16 cellular contexts compared by ENCODE assay signal in genomic region chr2:217629347-217629746, GRCh38.
A peak's percentile ranks its signal among the peaks of the same experiment; 100 is the strongest.
DNase-seq lines count a peak whose midpoint lies in the region; ATAC-seq and TF ChIP-seq lines count a peak whose summit lies in the region.
"Had no signal": no experiment of that assay in that cellular context is flagged by ENCODE, and none has a peak within 500 bp of the region (broad histone marks: within the 10 kb centered on the region; RNA-seq: fewer than 3 reads in every experiment).

No MANE protein-coding gene starts in this region.

- no peaks in the 10 kb centered on the region for H3K9me3 ChIP-seq in prostate gland
- H3K9me3 ChIP-seq: BLaER1 treated with 17β-estradiol and CSF1 and Interleukin-3, amounts not matched to agents 10 nM and 100 nM; HAP-1 had no signal

- peak overlapping the region; percentile 8 to 26 for H3K27ac ChIP-seq in prostate gland
- H3K27ac ChIP-seq: BLaER1 treated with 17β-estradiol and CSF1 and Interleukin-3, amounts not matched to agents 10 nM and 100 nM; GM23248 had no signal

- DNase-seq in prostate gland (ENCODE audit: low spot score), result no peak
- DNase-seq in stimulated activated CD4-positive, alpha-beta T cell treated with anti-CD3 and anti-CD28 coated beads, Interleukin-15, amount 100 ng/mL, for 24 hours, result no peak
- DNase-seq: Calu3; CD8-positive, alpha-beta T cell; DMS79 treated with DMSO at 0.1 percent for 48 hours; GF-D8; GM23248 had no signal

- H3K4me1 ChIP-seq in prostate gland (replicated peaks), result no peaks in the 10 kb centered on the region
- H3K4me1 ChIP-seq: BLaER1 treated with 17β-estradiol and CSF1 and Interleukin-3, amounts not matched to agents 10 nM and 100 nM; HAP-1 had no signal

- ATAC-seq in GM21825 (IDR thresholded peaks at IDR 0.05; ENCODE audit: unreplicated experiment) (no peak), HG03039 (IDR thresholded peaks at IDR 0.05; ENCODE audit: unreplicated experiment) (no peak), SK-N-SH treated with all-trans-retinoic acid at 6 μM for 48 hours (no peak)
- ATAC-seq: CD8-positive, alpha-beta T cell had no signal

- H3K36me3 Mint-ChIP-seq in brain, result no peaks in the 10 kb centered on the region
- H3K36me3 Mint-ChIP-seq in nephron (ENCODE audit: low read depth), result no peaks in the 10 kb centered on the region
- H3K36me3 Mint-ChIP-seq: CD8-positive, alpha-beta T cell; IgD-negative memory B cell had no signal

- no peaks in the 10 kb centered on the region for H3K27me3 ChIP-seq in prostate gland (replicated peaks; ENCODE audit: insufficient read depth)
- H3K27me3 ChIP-seq: BLaER1 treated with 17β-estradiol and CSF1 and Interleukin-3, amounts not matched to agents 10 nM and 100 nM had no signal

- H3K36me3 ChIP-seq in prostate gland, result no peaks in the 10 kb centered on the region
- H3K36me3 ChIP-seq: BLaER1 treated with 17β-estradiol and CSF1 and Interleukin-3, amounts not matched to agents 10 nM and 100 nM; HAP-1 had no signal

- H3K4me1 Mint-ChIP-seq in brain (peaks cover 70% of the 10 kb centered on the region), nephron (peaks cover 79% of the 10 kb centered on the region)
- H3K4me1 Mint-ChIP-seq: B cell, IgD-negative memory B cell had no signal

- TF ChIP-seq CTCF in brain (conservative IDR thresholded peaks at IDR 0.05) (no peak), nephron (IDR thresholded peaks at IDR 0.05; ENCODE audit: unreplicated experiment in 3 of 3) (no peak), prostate gland (IDR thresholded peaks at IDR 0.05) (no peak)

- H3K9me3 Mint-ChIP-seq in brain (peaks cover 0 to 5% (median 0%) of the 10 kb centered on the region in 5 experiments), nephron (no peaks in the 10 kb centered on the region)
- H3K9me3 Mint-ChIP-seq: CD8-positive, alpha-beta T cell; IgD-negative memory B cell had no signal

- no peak overlapping the region for H3K4me3 Mint-ChIP-seq in brain
- H3K4me3 Mint-ChIP-seq in nephron, result peak overlapping the region in 1 of 3 experiments; percentile 40
- H3K4me3 Mint-ChIP-seq: B cell; CD8-positive, alpha-beta T cell; IgD-negative memory B cell had no signal

- H3K27me3 Mint-ChIP-seq in brain, result peaks cover 3% of the 10 kb centered on the region
- H3K27me3 Mint-ChIP-seq in nephron (ENCODE audit: low read depth), result peaks cover 7% of the 10 kb centered on the region

- intact Hi-C loops in prostate gland (cut with DNase I), result no loop called here

- H3K27ac Mint-ChIP-seq in brain (peak overlapping the region in 3 of 5 experiments; percentile 31 to 57 (median 34)), nephron (peak overlapping the region; percentile 51 to 79 (median 79))
- H3K27ac Mint-ChIP-seq: B cell; CD8-positive, alpha-beta T cell; IgD-negative memory B cell had no signal

- TF ChIP-seq POLR2A in prostate gland (IDR thresholded peaks at IDR 0.05), result no peak

- H3K4me3 ChIP-seq in prostate gland, result no peak overlapping the region
- H3K4me3 ChIP-seq: BLaER1 treated with 17β-estradiol and CSF1 and Interleukin-3, amounts not matched to agents 10 nM and 100 nM; GM23248; HAP-1 had no signal

TF ChIP-seq in SK-N-SH treated with all-trans-retinoic acid at 6 μM for 48 hours, 23 proteins besides CTCF, POLR2A, EP300 and RAD21:
- TF ChIP-seq ARNTL (CRISPR knock-in tag; IDR thresholded peaks at IDR 0.05; ENCODE audit: borderline replicate concordance, low read depth), result no peak
- no peak for TF ChIP-seq ISL1 (CRISPR knock-in tag; IDR thresholded peaks at IDR 0.05)
- no peak for TF ChIP-seq BACH2 (CRISPR knock-in tag; IDR thresholded peaks at IDR 0.05; ENCODE audit: borderline replicate concordance)
- no peak for TF ChIP-seq GLIS3 (CRISPR knock-in tag; IDR thresholded peaks at IDR 0.05)
- TF ChIP-seq ZC3H10 (CRISPR knock-in tag; IDR thresholded peaks at IDR 0.05), result no peak
- no peak for TF ChIP-seq PATZ1 (CRISPR knock-in tag; IDR thresholded peaks at IDR 0.05; ENCODE audit: borderline replicate concordance)
TF ChIP-seq in SK-N-SH treated with all-trans-retinoic acid at 6 μM for 48 hours: peak in this region for 0.
